15 cellular contexts compared by ENCODE assay signal in genomic region chr5:55853818-55854217, GRCh38. TPM values are rescaled to one million over a fixed set of nuclear protein-coding genes. Genes with fewer than 3 reads are reported as not detected.
A peak's percentile ranks its signal among the peaks of the same experiment; 100 is the strongest.
DNase-seq lines count a peak whose midpoint lies in the region; ATAC-seq and TF ChIP-seq lines count a peak whose summit lies in the region.
"Had no signal": no experiment of that assay in that cellular context is flagged by ENCODE, and none has a peak within 500 bp of the region (broad histone marks: within the 10 kb centered on the region; RNA-seq: fewer than 3 reads in every experiment).

No MANE protein-coding gene starts in this region.

- H3K36me3 Mint-ChIP-seq in mesothelial cell of epicardium: no peaks in the 10 kb centered on the region
- no peaks in the 10 kb centered on the region for H3K36me3 Mint-ChIP-seq in CD4-positive, alpha-beta T cell (ENCODE audit: low read depth)
- H3K36me3 Mint-ChIP-seq: CD8-positive, alpha-beta memory T cell had no signal

- H3K36me3 ChIP-seq in stomach: no peaks in the 10 kb centered on the region
- H3K36me3 ChIP-seq: left lung had no signal

- no peaks in the 10 kb centered on the region for H3K27me3 Mint-ChIP-seq in mesothelial cell of epicardium (ENCODE audit: low read depth)
- peaks cover 9% of the 10 kb centered on the region for H3K27me3 Mint-ChIP-seq in CD4-positive, alpha-beta T cell

- H3K4me3 ChIP-seq in choroid plexus epithelial cell (ENCODE audit: low read depth, low read length): no peak overlapping the region
- H3K4me3 ChIP-seq in stomach: no peak overlapping the region
- H3K4me3 ChIP-seq: left lung had no signal

- no peak for TF ChIP-seq POLR2A in stomach (IDR thresholded peaks at IDR 0.05)

- no peaks in the 10 kb centered on the region for H3K4me1 ChIP-seq in stomach
- H3K4me1 ChIP-seq: left lung had no signal

- 27 to 63% (median 53%) methylated on average over 3 of the region's 3 CpGs for WGBS in stomach, 5 donors

- no peaks in the 10 kb centered on the region for H3K27me3 ChIP-seq in CD4-positive, alpha-beta T cell (ENCODE audit: control insufficient read depth, insufficient read depth, low read length)
- no peaks in the 10 kb centered on the region for H3K27me3 ChIP-seq in stomach
- H3K27me3 ChIP-seq: left lung had no signal

- H3K27ac ChIP-seq in CD4-positive, alpha-beta T cell (ENCODE audit: low read depth, low read length): no peak overlapping the region
- no peak overlapping the region for H3K27ac ChIP-seq in stomach
- H3K27ac ChIP-seq: left lung had no signal

- POLR2A ChIA-PET in CD4-positive, alpha-beta T cell (lab: Charles Lee): no interaction called here

- H3K27ac Mint-ChIP-seq in mesothelial cell of epicardium: peak overlapping the region; percentile 65
- H3K27ac Mint-ChIP-seq in CD4-positive, alpha-beta T cell: no peak overlapping the region
- H3K27ac Mint-ChIP-seq: CD8-positive, alpha-beta memory T cell; progenitor cell of endocrine pancreas had no signal

- intact Hi-C loops in CD4-positive, alpha-beta T cell (cut with DNase I, micrococcal nuclease): no loop called here
- intact Hi-C loops in stomach (cut with DNase I; ENCODE audit: low total_unique reads): no loop called here

- no peaks in the 10 kb centered on the region for H3K9me3 Mint-ChIP-seq in mesothelial cell of epicardium
- no peaks in the 10 kb centered on the region for H3K9me3 Mint-ChIP-seq in CD4-positive, alpha-beta T cell
- H3K9me3 Mint-ChIP-seq: CD8-positive, alpha-beta memory T cell had no signal

- DNase-seq in Daoy (ENCODE audit: low read depth): peak; percentile 46
- peak; percentile 24 for DNase-seq in M059J (ENCODE audit: low read depth)
- peak; percentile 40 for DNase-seq in choroid plexus epithelial cell (ENCODE audit: low read depth)
- DNase-seq in mesothelial cell of epicardium (ENCODE audit: low spot score in 2 of 2, unreplicated experiment in 2 of 2): no peak
- no peak for DNase-seq in CD4-positive, alpha-beta T cell
- DNase-seq in stomach: no peak
- DNase-seq in stimulated activated naive CD4-positive, alpha-beta T cell (lab: John Stamatoyannopoulos, UW): no peak
- DNase-seq: activated naive CD4-positive, alpha-beta T cell treated with anti-CD3 and anti-CD28 coated beads, Interleukin-2, amount 50 U/mL, for 16 hours; CD8-positive, alpha-beta memory T cell; left lung; NCI-H2081; NCI-H526 had no signal

- CTCF ChIA-PET in CD4-positive, alpha-beta T cell (lab: Charles Lee): no interaction called here

- ATAC-seq in CD4-positive, alpha-beta T cell (ENCODE audit: poor library complexity): no peak
- no peak for ATAC-seq in HG03442 (IDR thresholded peaks at IDR 0.05; ENCODE audit: unreplicated experiment)

- no peak for TF ChIP-seq CTCF in choroid plexus epithelial cell (conservative IDR thresholded peaks at IDR 0.05; ENCODE audit: low read depth, low read length)
- no peak for TF ChIP-seq CTCF in mesothelial cell of epicardium (IDR thresholded peaks at IDR 0.05; ENCODE audit: unreplicated experiment)
- TF ChIP-seq CTCF in CD4-positive, alpha-beta T cell (IDR thresholded peaks at IDR 0.05): no peak
- no peak for TF ChIP-seq CTCF in stomach (IDR thresholded peaks at IDR 0.05)

- no peak overlapping the region for H3K4me3 Mint-ChIP-seq in mesothelial cell of epicardium
- H3K4me3 Mint-ChIP-seq in CD4-positive, alpha-beta T cell: no peak overlapping the region
- H3K4me3 Mint-ChIP-seq: CD8-positive, alpha-beta memory T cell had no signal

- no peaks in the 10 kb centered on the region for H3K9me3 ChIP-seq in CD4-positive, alpha-beta T cell (ENCODE audit: control insufficient read depth, low read length)
- H3K9me3 ChIP-seq in stomach: no peaks in the 10 kb centered on the region
- H3K9me3 ChIP-seq: left lung had no signal

- H3K4me1 Mint-ChIP-seq in mesothelial cell of epicardium: peaks cover 9% of the 10 kb centered on the region
- H3K4me1 Mint-ChIP-seq in CD4-positive, alpha-beta T cell (ENCODE audit: low read depth): peaks cover 32% of the 10 kb centered on the region

- no peak for TF ChIP-seq EP300 in stomach (IDR thresholded peaks at IDR 0.05)

RNA-seq across cellular contexts. Expression of gene IL31RA, which starts 2.7 kb away (rescaled TPM):
- total RNA-seq in Daoy (2014; rRNA removed; shearing (Covaris generic)): 9.5 and 12.4 TPM in 2 replicates
- total RNA-seq in M059J (2014; rRNA removed; shearing (Covaris generic)): 0.10 and 0.27 TPM in 2 replicates
- total RNA-seq in mesothelial cell of epicardium (not detected in 3 replicates), stomach (1 to 10 TPM in 1 of 5 donors, under 1 TPM in 1, not detected in 3; 0.18 to 1.3 TPM)
- not detected for total RNA-seq in CD4-positive, alpha-beta T cell
- polyA plus RNA-seq in stomach: not detected
- total RNA-seq: CD8-positive, alpha-beta memory T cell; cerebellum had no signal
- polyA plus RNA-seq: CD8-positive, alpha-beta memory T cell had no signal

Comparison
In these comparisons a context has a peak if more than half of its experiments do, and no peak if none do; other contexts are left out.
1. DNase-seq: peak in Daoy (single experiment), M059J (single experiment) and choroid plexus epithelial cell (single experiment); none in mesothelial cell of epicardium (0 of 2), CD4-positive, alpha-beta T cell (0 of 10), stomach (single experiment) and stimulated activated naive CD4-positive, alpha-beta T cell (0 of 6).